In the genomic region with DNA sequence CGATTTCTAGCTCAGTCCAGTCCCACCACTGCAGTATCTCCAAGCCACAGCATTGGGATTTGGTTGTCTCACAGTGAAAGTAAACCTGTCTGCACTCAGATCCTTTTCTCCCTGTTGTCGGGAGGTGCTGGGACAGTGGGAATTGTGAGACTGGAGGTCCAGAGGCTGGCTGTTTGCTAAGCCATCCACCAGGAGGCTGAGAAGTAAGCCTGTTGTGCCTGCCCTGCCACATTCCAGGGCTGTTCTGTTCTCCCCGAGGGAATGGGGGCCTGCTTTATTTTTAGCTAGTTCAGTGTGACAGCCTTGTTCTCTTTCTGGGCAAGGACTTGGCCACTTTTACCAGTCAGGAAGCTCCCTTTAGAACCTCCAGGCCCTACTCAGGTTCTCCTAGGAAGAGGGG, we compare ENCODE assay signal across 8 cellular contexts. TPM values are rescaled to one million over a fixed set of nuclear protein-coding genes. Genes with fewer than 3 reads are reported as not detected.
DNase-seq lines count a peak whose midpoint lies in the region; ATAC-seq and TF ChIP-seq lines count a peak whose summit lies in the region.

No MANE protein-coding gene starts in this region.

- in situ Hi-C loops in gastrocnemius medialis (cut with MboI; ENCODE audit: low sequenced_read_pairs in 4 of 4) = no loop called here

- H3K27ac ChIP-seq in body of pancreas (peak overlapping the region; percentile 33 to 72 (median 65)), gastrocnemius medialis (peak overlapping the region; percentile 72 to 97 (median 90))

- TF ChIP-seq CTCF in body of pancreas (IDR thresholded peaks at IDR 0.05) (peak in 4 of 7 experiments; percentile 43 to 48 (median 46)), gastrocnemius medialis (IDR thresholded peaks at IDR 0.05 in 4 of 5, conservative IDR thresholded peaks at IDR 0.05 in 1 of 5) (peak in 3 of 5 experiments; percentile 25 to 30 (median 25))

- H3K9me3 ChIP-seq in body of pancreas (no peaks in the 10 kb centered on the region), gastrocnemius medialis (no peaks in the 10 kb centered on the region)

- intact Hi-C loops in body of pancreas (cut with DNase I) (no loop called here), gastrocnemius medialis (cut with DNase I; ENCODE audit: low total_unique reads) (no loop called here)

- DNase-seq in ELF-1 (ENCODE audit: low read depth, low spot score) = peak; percentile 98
- DNase-seq in body of pancreas = peak; percentile 50 to 65 (median 60)
- DNase-seq in hepatic stellate cell (ENCODE audit: low spot score) = peak; percentile 90
- DNase-seq in gastrocnemius medialis = peak; percentile 35 to 52
- DNase-seq in activated CD4-positive, alpha-beta T cell treated with anti-CD3 and anti-CD28 coated beads, Interleukin-2, amount 50 U/mL, for 48 hours = no peak

- H3K27me3 ChIP-seq in body of pancreas = no peaks in the 10 kb centered on the region
- no peaks in the 10 kb centered on the region for H3K27me3 ChIP-seq in gastrocnemius medialis

- H3K4me1 ChIP-seq in body of pancreas (peaks cover 32% of the 10 kb centered on the region), gastrocnemius medialis (peaks cover 75 to 96% of the 10 kb centered on the region in 2 donors)

- H3K36me3 ChIP-seq in body of pancreas (replicated peaks in 1 of 2; ENCODE audit: insufficient read depth in 1 of 2, low read depth in 2 of 2) (no peaks in the 10 kb centered on the region), gastrocnemius medialis (no peaks in the 10 kb centered on the region)

- TF ChIP-seq POLR2A in body of pancreas (IDR thresholded peaks at IDR 0.05) (no peak), gastrocnemius medialis (IDR thresholded peaks at IDR 0.05) (no peak)

- 61 to 69% methylated on average over 2 to 3 of the region's 3 CpGs for WGBS in body of pancreas, 2 donors

- ATAC-seq in body of pancreas = peak; percentile 70
- peak; percentile 67 to 78 for ATAC-seq in gastrocnemius medialis
- no peak for ATAC-seq in GM21528 (IDR thresholded peaks at IDR 0.05; ENCODE audit: low FRiP score, unreplicated experiment)
- no peak for ATAC-seq in HG02884 (IDR thresholded peaks at IDR 0.05; ENCODE audit: unreplicated experiment)
- ATAC-seq in HG03521 (IDR thresholded peaks at IDR 0.05; ENCODE audit: unreplicated experiment) = no peak

- H3K4me3 ChIP-seq in body of pancreas = no peak overlapping the region
- H3K4me3 ChIP-seq in gastrocnemius medialis = peak overlapping the region in 3 of 4 donors; percentile 15 to 36 (median 20)

RNA-seq across cellular contexts. Expression of gene HK1, which starts 54.9 kb away (rescaled TPM):
- 10 to 100 TPM; 15.8 to 17.1 TPM for total RNA-seq in body of pancreas
- total RNA-seq in gastrocnemius medialis = 100 to 1,000 TPM; 168 to 331 (median 246) TPM

Comparison
In these comparisons a context has a peak if more than half of its experiments do, and no peak if none do; other contexts are left out.
1. DNase-seq: peak in ELF-1 (single experiment), body of pancreas (4 of 4), hepatic stellate cell (single experiment) and gastrocnemius medialis (2 of 2); none in activated CD4-positive, alpha-beta T cell treated with anti-CD3 and anti-CD28 coated beads, Interleukin-2, amount 50 U/mL, for 48 hours (0 of 2).
2. ATAC-seq: peak in body of pancreas (single experiment) and gastrocnemius medialis (2 of 2); none in GM21528 (single experiment), HG02884 (single experiment) and HG03521 (single experiment).
3. H3K4me3 ChIP-seq: peak in gastrocnemius medialis (3 of 4); none in body of pancreas (0 of 2).
4. RNA of gene HK1, which starts 54.9 kb away (total RNA-seq): 168 to 331 TPM in gastrocnemius medialis; 15.8 to 17.1 TPM in body of pancreas; every median in the first group is over 4 times any median in the second.